In genomic region chr20:39903806-39904205, GRCh38 we compare ENCODE assay signal across 22 cellular contexts.
"Had no signal": no experiment of that assay in that cellular context is flagged by ENCODE, and none has a peak within 500 bp of the region (broad histone marks: within the 10 kb centered on the region; RNA-seq: fewer than 3 reads in every experiment).

No MANE protein-coding gene starts in this region.

- H3K9me3 ChIP-seq: body of pancreas, gastrocnemius medialis, lower lobe of right lung, prostate gland, sigmoid colon, tibial nerve had no signal

- ATAC-seq: activated T-cell treated with anti-CD3 and anti-CD28 coated beads, Interleukin-2, amount 50 U/mL, for 72 hours; body of pancreas; effector memory CD8-positive, alpha-beta T cell; gastrocnemius medialis; left lung; lower lobe of right lung; stimulated activated effector memory CD8-positive, alpha-beta T cell treated with anti-CD3 and anti-CD28 coated beads, Interleukin-12 subunit alpha, Interleukin-12 subunit beta, amount 100 ng/mL, for 72 hours had no signal

- H3K27ac ChIP-seq: body of pancreas, cardiac muscle cell, gastrocnemius medialis, left lung, lower lobe of right lung, prostate gland, sigmoid colon, VCaP had no signal

- H3K36me3 ChIP-seq: cardiac muscle cell, gastrocnemius medialis, left lung, lower lobe of right lung, prostate gland, sigmoid colon, tibial nerve had no signal

- H3K4me1 ChIP-seq: body of pancreas, left lung, lower lobe of right lung, prostate gland had no signal

- H3K27me3 ChIP-seq: body of pancreas, cardiac muscle cell, gastrocnemius medialis, left lung, sigmoid colon, tibial nerve had no signal

- DNase-seq: activated CD4-positive, alpha-beta T cell treated with anti-CD3 and anti-CD28 coated beads for 4 hours; activated CD4-positive, alpha-beta T cell treated with anti-CD3 and anti-CD28 coated beads, Interleukin-2, amount 50 U/mL, for 4 hours; activated effector memory CD4-positive, alpha-beta T cell treated with Interleukin-2 at 50 U/mL for 16 hours; activated naive CD4-positive, alpha-beta T cell treated with Interleukin-2 at 50 U/mL for 16 hours; activated T-cell treated with anti-CD3 and anti-CD28 coated beads for 4 hours; activated T-cell treated with anti-CD3 and anti-CD28 coated beads, Interleukin-2, amount 50 U/mL, for 72 hours; aorta; body of pancreas; cortex of kidney; effector memory CD8-positive, alpha-beta T cell; erythroblast; gastrocnemius medialis; left lung; lower lobe of right lung; sigmoid colon; small intestine; stimulated activated CD4-positive, alpha-beta T cell treated with anti-CD3 and anti-CD28 coated beads, Interleukin-4, amount 100 ng/mL, for 24 hours had no signal

- H3K4me3 ChIP-seq: body of pancreas, cardiac muscle cell, gastrocnemius medialis, left lung, lower lobe of right lung, prostate gland, sigmoid colon, tibial nerve had no signal
